8 cellular contexts compared by ENCODE assay signal in the genomic region with DNA sequence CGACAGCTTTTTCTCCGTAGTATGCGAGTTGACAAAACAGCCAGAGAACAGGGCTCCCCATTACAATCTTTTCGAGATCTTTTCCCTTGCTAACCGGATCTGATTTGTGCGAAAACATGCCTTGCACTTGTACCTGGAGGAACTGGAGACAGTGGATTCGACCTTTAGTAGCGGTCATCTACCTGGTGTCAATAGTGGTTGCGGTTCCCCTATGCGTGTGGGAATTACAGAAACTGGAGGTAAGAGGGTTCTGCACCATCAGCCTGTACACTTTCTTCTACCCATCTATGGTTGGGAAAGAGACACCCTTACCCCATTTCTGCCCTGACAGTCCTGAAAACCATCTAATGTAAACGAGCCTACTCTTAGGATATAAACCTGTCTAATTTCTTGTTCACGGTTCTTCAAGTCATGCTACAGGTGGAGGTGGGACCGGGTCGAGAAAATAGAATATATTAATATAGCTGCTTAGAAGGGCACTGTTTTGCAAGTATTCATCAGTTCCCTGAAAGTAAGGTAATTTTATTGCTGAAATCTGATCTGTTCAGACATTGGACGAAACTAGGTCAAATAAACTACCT. TPM values are rescaled to one million over a fixed set of nuclear protein-coding genes. Genes with fewer than 3 reads are reported as not detected.
DNase-seq lines count a peak whose midpoint lies in the region; ATAC-seq and TF ChIP-seq lines count a peak whose summit lies in the region.

No MANE protein-coding gene starts in this region.

- ATAC-seq in GM18505 (IDR thresholded peaks at IDR 0.05; ENCODE audit: unreplicated experiment) (peak; percentile 13), HG02571 (IDR thresholded peaks at IDR 0.05; ENCODE audit: unreplicated experiment) (peak; percentile 10), RWPE2 (ENCODE audit: low read depth) (peak; percentile 9), psoas muscle (peak in 1 of 4 donors; percentile 5)

- H3K36me3 ChIP-seq in RWPE2 (ENCODE audit: low read depth) (peaks cover 25% of the 10 kb centered on the region), psoas muscle (ENCODE audit: insufficient read depth in 1 of 2, low read depth in 1 of 2) (peaks cover 2 to 25% of the 10 kb centered on the region in 2 donors)

- peaks cover 7% of the 10 kb centered on the region for H3K4me1 ChIP-seq in RWPE2 (ENCODE audit: insufficient read depth, poor library complexity, severe bottlenecking)
- peaks cover 27% of the 10 kb centered on the region for H3K4me1 ChIP-seq in psoas muscle

- H3K9me3 ChIP-seq in RWPE2 (ENCODE audit: severe bottlenecking) = no peaks in the 10 kb centered on the region
- H3K9me3 ChIP-seq in psoas muscle = no peaks in the 10 kb centered on the region

- H3K27ac ChIP-seq in RWPE2 (ENCODE audit: poor library complexity, severe bottlenecking) = peak overlapping the region; percentile 42
- peak overlapping the region; percentile 83 for H3K27ac ChIP-seq in psoas muscle

- 4% methylated on average over 15 of the region's 15 CpGs for WGBS in psoas muscle, 3 donors

- intact Hi-C loops in psoas muscle (cut with DNase I) = no loop called here

- TF ChIP-seq CTCF in RWPE2 (IDR thresholded peaks at IDR 0.05; ENCODE audit: poor library complexity, severe bottlenecking) (no peak), fibroblast of pulmonary artery (IDR thresholded peaks at IDR 0.05; ENCODE audit: low read length, missing control alignments) (no peak), psoas muscle (IDR thresholded peaks at IDR 0.05) (no peak)

- H3K4me3 ChIP-seq in RWPE2 (ENCODE audit: severe bottlenecking) (peak overlapping the region; percentile 61), fibroblast of pulmonary artery (replicated peaks; ENCODE audit: low read depth, low read length) (peak overlapping the region; percentile 86), psoas muscle (peak overlapping the region; percentile 88)

- no peak for TF ChIP-seq POLR2A in GM18505 (IDR thresholded peaks at IDR 0.05; ENCODE audit: borderline replicate concordance, extremely low read depth, insufficient read depth, insufficient read length)

- DNase-seq in RWPE2 (ENCODE audit: low spot score) (no peak), fibroblast of pulmonary artery (ENCODE audit: low read depth) (no peak), psoas muscle (no peak), NCI-H1105 treated with DMSO at 0.1 percent for 48 hours (lab: John Stamatoyannopoulos, UW) (no peak), SHP77 (lab: John Stamatoyannopoulos, UW) (no peak), NK-92 (lab: John Stamatoyannopoulos, UW; ENCODE audit: unreplicated experiment) (no peak)

- H3K27me3 ChIP-seq in RWPE2 (ENCODE audit: insufficient read depth, poor library complexity, severe bottlenecking) = no peaks in the 10 kb centered on the region
- H3K27me3 ChIP-seq in psoas muscle (ENCODE audit: insufficient read depth in 3 of 3, low read length in 2 of 3) = no peaks in the 10 kb centered on the region

RNA-seq across cellular contexts. Expression of gene TMEM184C, which starts 0.7 kb away (rescaled TPM):
- total RNA-seq in psoas muscle = 10 to 100 TPM; 16.7 to 23.9 (median 20.0) TPM
- polyA plus RNA-seq in psoas muscle = 10 to 100 TPM; 12.3 to 40.4 (median 15.7) TPM
